ENCODE assay signal across 26 cellular contexts in the genomic region with DNA sequence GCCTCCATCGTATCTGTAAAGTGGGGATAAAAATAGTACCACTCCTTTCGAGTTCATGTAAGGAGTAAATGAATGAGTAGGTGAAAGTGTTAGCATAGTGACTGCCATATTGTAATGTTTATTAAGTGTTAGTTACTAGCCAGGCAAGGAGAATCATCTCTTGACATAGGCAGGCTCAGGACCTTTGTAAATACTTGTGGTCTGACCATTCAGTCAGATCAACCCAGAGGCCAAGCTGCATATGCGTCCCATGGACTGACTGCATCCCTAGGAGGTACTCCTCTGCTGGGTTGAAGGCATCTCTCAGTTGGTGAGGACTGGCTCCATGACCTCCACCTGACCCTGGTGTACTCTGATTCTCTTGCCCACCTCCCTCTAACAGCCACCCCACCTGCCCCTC.
"Had no signal": no experiment of that assay in that cellular context is flagged by ENCODE, and none has a peak within 500 bp of the region (broad histone marks: within the 10 kb centered on the region; RNA-seq: fewer than 3 reads in every experiment).

No MANE protein-coding gene starts in this region.

- H3K4me1 ChIP-seq: foreskin keratinocyte, right lobe of liver had no signal

- ATAC-seq: activated CD4-positive, CD25-positive, alpha-beta regulatory T cell treated with anti-CD3 and anti-CD28 coated beads, Interleukin-2, amount 50 U/mL, for 24 hours; effector memory CD8-positive, alpha-beta T cell; esophagus mucosa; foreskin keratinocyte; mucosa of descending colon; SK-N-SH treated with all-trans-retinoic acid at 6 μM for 48 hours; stimulated activated effector memory CD8-positive, alpha-beta T cell treated with anti-CD3 and anti-CD28 coated beads, Interleukin-12 subunit alpha, Interleukin-12 subunit beta, amount 100 ng/mL, for 72 hours; stimulated activated naive CD8-positive, alpha-beta T cell treated with anti-CD3 and anti-CD28 coated beads, Interleukin-15, amount 100 ng/mL, for 72 hours; T-helper 17 cell had no signal

- H3K27ac ChIP-seq: colonic mucosa, foreskin keratinocyte, right lobe of liver, WERI-Rb-1 had no signal

- H3K27me3 ChIP-seq: colonic mucosa, foreskin keratinocyte, heart right ventricle, right lobe of liver, tibial artery had no signal

- H3K9me3 ChIP-seq: colonic mucosa, heart right ventricle, left ventricle myocardium inferior, mucosa of descending colon, right lobe of liver, tibial artery had no signal

- H3K4me3 ChIP-seq: colonic mucosa, heart right ventricle, left ventricle myocardium inferior, mucosa of descending colon, right lobe of liver, tibial artery had no signal

- DNase-seq: activated CD4-positive, alpha-beta T cell treated with anti-CD3 and anti-CD28 coated beads for 48 hours; activated CD4-positive, alpha-beta T cell treated with anti-CD3 and anti-CD28 coated beads, Interleukin-2, amount 50 U/mL, for 48 hours; activated CD8-positive, alpha-beta memory T cell treated with anti-CD3 and anti-CD28 coated beads for 24 hours; activated gamma-delta T cell; activated naive CD4-positive, alpha-beta T cell treated with anti-CD3 and anti-CD28 coated beads, Interleukin-2, amount 10 ng/mL, durations not matched to agents 7 days and 5 days; activated naive CD8-positive, alpha-beta T cell treated with anti-CD3 and anti-CD28 coated beads, Interleukin-2, amount 10 ng/mL, durations not matched to agents 7 days and 5 days; activated T-cell treated with anti-CD3 and anti-CD28 coated beads, Interleukin-2, amount 50 U/mL, for 1 hour; colonic mucosa; effector memory CD8-positive, alpha-beta T cell; foreskin keratinocyte; heart right ventricle; left ventricle myocardium inferior; mucosa of descending colon; posterior cingulate gyrus; right lobe of liver; small intestine; stimulated activated CD4-positive, alpha-beta T cell treated with anti-CD3 and anti-CD28 coated beads, Interleukin-4, amount 100 ng/mL, for 24 hours; stimulated activated naive CD8-positive, alpha-beta T cell treated with anti-CD3 and anti-CD28 coated beads, Interleukin-15, amount 100 ng/mL, for 72 hours; T-helper 17 cell; T1000; tibial artery; WERI-Rb-1 had no signal

- H3K36me3 ChIP-seq: colonic mucosa, right lobe of liver, WERI-Rb-1 had no signal
